In genomic region chr16:70714526-70715112, GRCh38 we compare ENCODE assay signal across 10 cellular contexts. TPM values are rescaled to one million over a fixed set of nuclear protein-coding genes. Genes with fewer than 3 reads are reported as not detected.
A peak's percentile ranks its signal among the peaks of the same experiment; 100 is the strongest.
DNase-seq lines count a peak whose midpoint lies in the region; ATAC-seq and TF ChIP-seq lines count a peak whose summit lies in the region.
"Had no signal": no experiment of that assay in that cellular context is flagged by ENCODE, and none has a peak within 500 bp of the region (broad histone marks: within the 10 kb centered on the region; RNA-seq: fewer than 3 reads in every experiment).

No MANE protein-coding gene starts in this region.

- DNase-seq in AG20443 (ENCODE audit: low spot score) (peak; percentile 18), adrenal gland (no peak), left ventricle myocardium superior (no peak), renal cortical epithelial cell (ENCODE audit: low read depth) (peak; percentile 32), NCI-H187 treated with DMSO at 0.1 percent for 48 hours (lab: John Stamatoyannopoulos, UW) (no peak), NCI-H2196 treated with DMSO at 0.1 percent for 48 hours (lab: John Stamatoyannopoulos, UW; ENCODE audit: unreplicated experiment) (no peak)
- DNase-seq in stimulated activated CD4-positive, alpha-beta T cell treated with anti-CD3 and anti-CD28 coated beads, Interleukin-2, amount 100 ng/mL, for 48 hours = no peak
- DNase-seq in stimulated activated CD4-positive, alpha-beta T cell treated with anti-CD3 and anti-CD28 coated beads, Interleukin-12 subunit alpha, Interleukin-12 subunit beta, amount 100 ng/mL, for 4 hours = no peak
- DNase-seq: activated effector memory CD4-positive, alpha-beta T cell treated with anti-CD3 and anti-CD28 coated beads, Interleukin-2, amount 50 U/mL, for 16 hours; stimulated activated CD4-positive, alpha-beta T cell treated with anti-CD3 and anti-CD28 coated beads, Interleukin-4, amount 100 ng/mL, for 24 hours had no signal

- H3K9me3 ChIP-seq in adrenal gland (replicated peaks in 1 of 3) = no peaks in the 10 kb centered on the region

- H3K27me3 ChIP-seq in adrenal gland = no peaks in the 10 kb centered on the region

- intact Hi-C loops in adrenal gland (cut with DNase I) = no loop called here
- intact Hi-C loops in left ventricle myocardium superior (cut with micrococcal nuclease) = no loop called here

- no peak for TF ChIP-seq POLR2A in adrenal gland (IDR thresholded peaks at IDR 0.05)

- ATAC-seq in left ventricle myocardium superior = peak; percentile 59

- TF ChIP-seq CTCF in adrenal gland (IDR thresholded peaks at IDR 0.05) = no peak

- 50 to 75% (median 68%) methylated on average over 4 to 10 of the region's 10 CpGs for WGBS in adrenal gland, 4 donors

- H3K27ac ChIP-seq in adrenal gland = peak overlapping the region; percentile 78 to 96 (median 89)

- peaks cover 42 to 53% of the 10 kb centered on the region in 2 donors for H3K4me1 ChIP-seq in adrenal gland (replicated peaks in 1 of 2)

- H3K4me3 ChIP-seq in adrenal gland = no peak overlapping the region

- H3K36me3 ChIP-seq in adrenal gland (replicated peaks in 1 of 2) = no peaks in the 10 kb centered on the region

RNA-seq across cellular contexts. Expression of gene MTSS2, which starts 28.8 kb away (rescaled TPM):
- 100 to 1,000 TPM in 1 of 8 donors, 10 to 100 TPM in 7; 60.1 to 127 (median 76.2) TPM for total RNA-seq in adrenal gland
- polyA plus RNA-seq in adrenal gland = 100 to 1,000 TPM in 1 of 3 donors, 10 to 100 TPM in 2; 32.4 to 145 (median 39.2) TPM
- total RNA-seq in left ventricle myocardium superior = 101 TPM
- 9.7 and 33.2 TPM in 2 replicates for total RNA-seq in renal cortical epithelial cell

Comparison
In these comparisons a context has a peak if more than half of its experiments do, and no peak if none do; other contexts are left out.
1. DNase-seq: peak in AG20443 (single experiment) and renal cortical epithelial cell (single experiment); none in adrenal gland (0 of 7), left ventricle myocardium superior (single experiment), stimulated activated CD4-positive, alpha-beta T cell treated with anti-CD3 and anti-CD28 coated beads, Interleukin-2, amount 100 ng/mL, for 48 hours (0 of 2), stimulated activated CD4-positive, alpha-beta T cell treated with anti-CD3 and anti-CD28 coated beads, Interleukin-12 subunit alpha, Interleukin-12 subunit beta, amount 100 ng/mL, for 4 hours (single experiment), NCI-H187 treated with DMSO at 0.1 percent for 48 hours (single experiment) and NCI-H2196 treated with DMSO at 0.1 percent for 48 hours (single experiment).